ENCODE assay signal across 21 cellular contexts in the genomic region with DNA sequence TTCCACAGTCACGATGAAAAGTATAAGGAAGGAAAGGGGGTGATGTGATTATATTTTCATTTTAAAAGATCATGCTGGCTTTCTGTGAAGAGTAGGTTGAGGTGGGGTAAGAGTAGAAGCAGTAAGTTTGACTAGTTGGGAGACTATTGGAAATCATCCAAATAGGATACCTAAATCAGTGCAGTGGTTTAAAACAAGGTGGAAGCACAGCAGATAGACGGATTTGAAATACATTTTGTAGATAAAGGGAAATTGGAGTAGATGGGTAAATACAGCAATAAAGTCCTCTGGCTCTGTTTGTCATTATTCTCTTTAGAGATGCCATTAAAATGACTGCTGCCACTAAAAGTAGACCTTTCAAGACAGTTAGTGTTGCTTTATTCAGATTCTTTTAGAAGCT.
"Had no signal": no experiment of that assay in that cellular context is flagged by ENCODE, and none has a peak within 500 bp of the region (broad histone marks: within the 10 kb centered on the region; RNA-seq: fewer than 3 reads in every experiment).

No MANE protein-coding gene starts in this region.

- H3K4me1 Mint-ChIP-seq: activated B cell treated with CpG ODN at 0.5 μM for 24 hours; activated CD4-positive, alpha-beta memory T cell treated with anti-CD3 and anti-CD28 coated beads, Interleukin-2, amount 10 ng/mL, durations not matched to agents 7 days and 5 days; activated T-helper 17 cell treated with anti-CD3 and anti-CD28 coated beads, Interleukin-2, amount 50 U/mL, for 72 hours had no signal

- ATAC-seq: activated CD8-positive, alpha-beta memory T cell treated with anti-CD3 and anti-CD28 coated beads, Interleukin-2, amount 10 ng/mL, durations not matched to agents 7 days and 5 days; activated T-helper 17 cell treated with anti-CD3 and anti-CD28 coated beads, Interleukin-2, amount 50 U/mL, for 72 hours; left colon; lower lobe of right lung had no signal

- H3K36me3 ChIP-seq: lower lobe of right lung, transverse colon, vagina had no signal

- DNase-seq: activated B cell treated with CpG ODN at 0.5 μM for 24 hours; activated CD4-positive, alpha-beta memory T cell treated with anti-CD3 and anti-CD28 coated beads, Interleukin-2, amount 10 ng/mL, durations not matched to agents 7 days and 5 days; activated CD4-positive, alpha-beta T cell treated with anti-CD3 and anti-CD28 coated beads for 48 hours; activated CD8-positive, alpha-beta memory T cell treated with anti-CD3 and anti-CD28 coated beads, Interleukin-2, amount 10 ng/mL, durations not matched to agents 7 days and 5 days; activated naive CD4-positive, alpha-beta T cell; activated naive CD8-positive, alpha-beta T cell treated with anti-CD3 and anti-CD28 coated beads for 36 hours; amniotic stem cell; dermis blood vessel endothelial cell; effector memory CD4-positive, alpha-beta T cell; foreskin fibroblast; hypothalamus; islet precursor cell; left colon; lower lobe of right lung; nucleus accumbens; stimulated activated CD4-positive, alpha-beta T cell treated with anti-CD3 and anti-CD28 coated beads, Interleukin-2, amount 100 ng/mL, for 24 hours; stimulated activated naive CD4-positive, alpha-beta T cell treated with Interleukin-2 at 50 U/mL for 16 hours; transverse colon had no signal

- H3K4me1 ChIP-seq: vagina had no signal

- H3K4me3 Mint-ChIP-seq: activated B cell treated with CpG ODN at 0.5 μM for 24 hours; activated CD4-positive, alpha-beta memory T cell treated with anti-CD3 and anti-CD28 coated beads, Interleukin-2, amount 10 ng/mL, durations not matched to agents 7 days and 5 days; activated CD8-positive, alpha-beta memory T cell treated with anti-CD3 and anti-CD28 coated beads, Interleukin-2, amount 10 ng/mL, durations not matched to agents 7 days and 5 days; activated naive CD8-positive, alpha-beta T cell treated with anti-CD3 and anti-CD28 coated beads for 36 hours; activated T-helper 17 cell treated with anti-CD3 and anti-CD28 coated beads, Interleukin-2, amount 50 U/mL, for 72 hours; nephron had no signal

- H3K9me3 ChIP-seq: lower lobe of right lung, transverse colon, vagina had no signal

- H3K4me3 ChIP-seq: lower lobe of right lung, transverse colon, vagina had no signal

- H3K36me3 Mint-ChIP-seq: activated CD8-positive, alpha-beta memory T cell treated with anti-CD3 and anti-CD28 coated beads, Interleukin-2, amount 10 ng/mL, durations not matched to agents 7 days and 5 days; activated naive CD8-positive, alpha-beta T cell treated with anti-CD3 and anti-CD28 coated beads for 36 hours had no signal

- H3K27ac ChIP-seq: lower lobe of right lung, vagina had no signal

- H3K27me3 ChIP-seq: transverse colon, vagina had no signal

- H3K9me3 Mint-ChIP-seq: activated B cell treated with CpG ODN at 0.5 μM for 24 hours; activated CD4-positive, alpha-beta memory T cell treated with anti-CD3 and anti-CD28 coated beads, Interleukin-2, amount 10 ng/mL, durations not matched to agents 7 days and 5 days; activated naive CD8-positive, alpha-beta T cell treated with anti-CD3 and anti-CD28 coated beads for 36 hours; activated T-helper 17 cell treated with anti-CD3 and anti-CD28 coated beads, Interleukin-2, amount 50 U/mL, for 72 hours; nephron had no signal

- H3K27ac Mint-ChIP-seq: activated B cell treated with CpG ODN at 0.5 μM for 24 hours; activated CD4-positive, alpha-beta memory T cell treated with anti-CD3 and anti-CD28 coated beads, Interleukin-2, amount 10 ng/mL, durations not matched to agents 7 days and 5 days; activated CD8-positive, alpha-beta memory T cell treated with anti-CD3 and anti-CD28 coated beads, Interleukin-2, amount 10 ng/mL, durations not matched to agents 7 days and 5 days; activated naive CD8-positive, alpha-beta T cell treated with anti-CD3 and anti-CD28 coated beads for 36 hours; activated T-helper 17 cell treated with anti-CD3 and anti-CD28 coated beads, Interleukin-2, amount 50 U/mL, for 72 hours; nephron had no signal

- H3K27me3 Mint-ChIP-seq: activated CD8-positive, alpha-beta memory T cell treated with anti-CD3 and anti-CD28 coated beads, Interleukin-2, amount 10 ng/mL, durations not matched to agents 7 days and 5 days had no signal
